8 cellular contexts compared by ENCODE assay signal in the genomic region with DNA sequence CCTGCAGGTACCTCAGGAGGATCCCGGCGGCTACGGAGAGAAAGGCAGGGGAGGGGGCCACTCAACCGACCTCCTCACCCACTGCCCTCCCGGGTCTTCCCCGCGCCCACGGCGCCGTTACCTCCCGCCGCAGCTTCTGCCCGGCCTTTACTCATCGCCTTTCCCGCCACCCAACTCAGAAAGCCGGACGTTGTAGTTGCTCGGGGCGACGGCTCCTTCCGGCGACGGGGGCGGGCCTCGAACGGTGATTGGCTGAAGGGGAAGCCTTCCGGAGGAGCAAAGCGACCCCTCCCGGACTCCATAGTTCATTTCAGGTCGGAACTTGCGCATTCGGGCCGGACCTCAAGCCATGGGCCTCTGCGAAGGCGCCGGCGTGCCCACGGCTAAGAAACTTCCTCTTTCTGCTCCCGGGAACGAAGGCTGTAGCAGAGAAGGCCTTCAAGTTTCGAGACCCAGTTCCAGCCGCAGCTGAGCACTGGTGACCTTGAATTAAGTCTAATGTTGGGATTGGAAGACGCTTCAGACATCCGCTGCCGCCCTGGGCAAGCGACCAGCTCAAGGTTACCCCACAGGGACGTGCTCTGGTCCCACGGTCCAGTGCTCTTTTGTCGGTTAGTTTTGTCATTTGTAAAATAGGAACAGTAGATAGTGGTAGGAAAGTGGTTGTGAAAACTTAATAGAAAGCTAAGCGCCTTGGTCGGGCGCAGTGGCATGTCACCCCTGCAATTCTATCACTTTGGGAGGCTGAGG. TPM values are rescaled to one million over a fixed set of nuclear protein-coding genes. Genes with fewer than 3 reads are reported as not detected.
DNase-seq lines count a peak whose midpoint lies in the region; ATAC-seq and TF ChIP-seq lines count a peak whose summit lies in the region.

A gene with protein sequence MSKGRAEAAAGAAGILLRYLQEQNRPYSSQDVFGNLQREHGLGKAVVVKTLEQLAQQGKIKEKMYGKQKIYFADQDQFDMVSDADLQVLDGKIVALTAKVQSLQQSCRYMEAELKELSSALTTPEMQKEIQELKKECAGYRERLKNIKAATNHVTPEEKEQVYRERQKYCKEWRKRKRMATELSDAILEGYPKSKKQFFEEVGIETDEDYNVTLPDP (minus strand): TSS at position 198 of the 750 bp plus-strand sequence. CDS start 43 bp downstream, at position 155.

- H3K9me3 Mint-ChIP-seq in activated naive CD8-positive, alpha-beta T cell treated with anti-CD3 and anti-CD28 coated beads for 36 hours, result no peaks in the 10 kb centered on the region
- no peaks in the 10 kb centered on the region for H3K9me3 Mint-ChIP-seq in osteocyte (ENCODE audit: unreplicated experiment)

- H2AFZ ChIP-seq in SU-DHL-6 (ENCODE audit: low read depth, low read length, severe bottlenecking), result peak within 1 kb of the TSS; percentile 5

- peaks cover 44% of the 10 kb centered on the region for H3F3A ChIP-seq in SU-DHL-6 (ENCODE audit: insufficient read depth)

- H3K27ac ChIP-seq in SU-DHL-6 (ENCODE audit: low read depth, low read length) (peak within 1 kb of the TSS; percentile 92), thymus (ENCODE audit: low read depth) (peak within 1 kb of the TSS; percentile 84)

- peak; percentile 90 to 95 (median 91) for DNase-seq in NCI-H1417 (lab: John Stamatoyannopoulos, UW)
- peak; percentile 95 for DNase-seq in activated naive CD8-positive, alpha-beta T cell treated with anti-CD3 and anti-CD28 coated beads for 36 hours
- DNase-seq in head of caudate nucleus, result peak; percentile 91 to 99 (median 96)
- DNase-seq in osteocyte (ENCODE audit: extremely low spot score, unreplicated experiment), result peak; percentile 97

- peaks cover 42% of the 10 kb centered on the region for H3K36me3 Mint-ChIP-seq in activated naive CD8-positive, alpha-beta T cell treated with anti-CD3 and anti-CD28 coated beads for 36 hours
- peaks cover 22% of the 10 kb centered on the region for H3K36me3 Mint-ChIP-seq in osteocyte (ENCODE audit: unreplicated experiment)

- TF ChIP-seq CTCF in GM12872 (IDR thresholded peaks at IDR 0.05; ENCODE audit: insufficient read depth, low read depth, low read length), result peak; percentile 68
- TF ChIP-seq CTCF in SU-DHL-6 (IDR thresholded peaks at IDR 0.05; ENCODE audit: insufficient read depth, low read length, poor library complexity, severe bottlenecking), result no peak
- peak; percentile 43 for TF ChIP-seq CTCF in osteocyte (IDR thresholded peaks at IDR 0.05)

- H3K9me2 ChIP-seq in SU-DHL-6 (replicated peaks; ENCODE audit: insufficient read depth, low read length), result no peaks in the 10 kb centered on the region

- H3K9me3 ChIP-seq in SU-DHL-6 (ENCODE audit: insufficient read depth, low read length) (no peaks in the 10 kb centered on the region), thymus (ENCODE audit: control insufficient read depth) (no peaks in the 10 kb centered on the region)

- no peaks in the 10 kb centered on the region for H4K20me1 ChIP-seq in SU-DHL-6 (ENCODE audit: low read depth, low read length)

- intact Hi-C loops in head of caudate nucleus (cut with DNase I), result loop anchor here (5.0 kb wide), 1 partner anchor 100 kb away; a partner anchor contains a TSS

- H3K4me3 ChIP-seq in SU-DHL-6 (ENCODE audit: insufficient read depth, low read length, poor library complexity, severe bottlenecking) (peak within 1 kb of the TSS; percentile 71), thymus (ENCODE audit: low read length) (peak within 1 kb of the TSS; percentile 80)

- H3K36me3 ChIP-seq in SU-DHL-6 (ENCODE audit: low read length) (peaks cover 7% of the 10 kb centered on the region; the same call in 1 of the 2 replicates), thymus (ENCODE audit: control insufficient read depth, insufficient read depth) (peaks cover 50% of the 10 kb centered on the region)

- peak within 1 kb of the TSS; percentile 63 for H3K4me2 ChIP-seq in SU-DHL-6 (ENCODE audit: low read depth, low read length, poor library complexity, severe bottlenecking)

- peak; percentile 76 for ATAC-seq in HG02642 (IDR thresholded peaks at IDR 0.05; ENCODE audit: poor library complexity, unreplicated experiment)

- peak within 1 kb of the TSS; percentile 98 for H3K4me3 Mint-ChIP-seq in activated naive CD8-positive, alpha-beta T cell treated with anti-CD3 and anti-CD28 coated beads for 36 hours
- peak within 1 kb of the TSS; percentile 98 for H3K4me3 Mint-ChIP-seq in osteocyte (ENCODE audit: unreplicated experiment)

- H3K27me3 ChIP-seq in SU-DHL-6 (ENCODE audit: low read length) (no peaks in the 10 kb centered on the region), thymus (ENCODE audit: control insufficient read depth, insufficient read depth) (no peaks in the 10 kb centered on the region)

- H3K27ac Mint-ChIP-seq in activated naive CD8-positive, alpha-beta T cell treated with anti-CD3 and anti-CD28 coated beads for 36 hours, result peak within 1 kb of the TSS; percentile 97
- peak within 1 kb of the TSS; percentile 98 for H3K27ac Mint-ChIP-seq in osteocyte (ENCODE audit: unreplicated experiment)

- no peaks in the 10 kb centered on the region for H3K27me3 Mint-ChIP-seq in activated naive CD8-positive, alpha-beta T cell treated with anti-CD3 and anti-CD28 coated beads for 36 hours
- H3K27me3 Mint-ChIP-seq in osteocyte (ENCODE audit: unreplicated experiment), result no peaks in the 10 kb centered on the region

- WGBS in thymus, result under 1% methylated on average over 52 of the region's 52 CpGs

- peak within 1 kb of the TSS; percentile 76 for H3K9ac ChIP-seq in SU-DHL-6 (ENCODE audit: low read length)

- peaks cover 35% of the 10 kb centered on the region for H3K4me1 Mint-ChIP-seq in activated naive CD8-positive, alpha-beta T cell treated with anti-CD3 and anti-CD28 coated beads for 36 hours
- H3K4me1 Mint-ChIP-seq in osteocyte (ENCODE audit: unreplicated experiment), result peaks cover 23% of the 10 kb centered on the region

- H3K79me2 ChIP-seq in SU-DHL-6 (ENCODE audit: insufficient read depth, low read length), result peaks cover 7% of the 10 kb centered on the region; the same call in 1 of the 2 replicates

- peaks cover 10% of the 10 kb centered on the region for H3K4me1 ChIP-seq in thymus (ENCODE audit: control insufficient read depth, insufficient read depth, low read length)

RNA-seq across cellular contexts. Expression of the gene that starts here (rescaled TPM):
- 10 to 100 TPM; 32.5 to 36.2 TPM for total RNA-seq in activated naive CD8-positive, alpha-beta T cell treated with anti-CD3 and anti-CD28 coated beads for 36 hours
- 5.5 and 5.6 TPM in 2 replicates for total RNA-seq in osteocyte
- 5.1 TPM for polyA plus RNA-seq in thymus

Comparison
In these comparisons a context has a peak if more than half of its experiments do, and no peak if none do; other contexts are left out.
1. Peak in every context shown above with its lines: DNase-seq, ATAC-seq, H3K4me3 ChIP-seq and H3K27ac ChIP-seq.